ENCODE assay signal across 9 cellular contexts in genomic region chr19:34556500-34556899, GRCh38.
DNase-seq lines count a peak whose midpoint lies in the region; ATAC-seq and TF ChIP-seq lines count a peak whose summit lies in the region.
"Had no signal": no experiment of that assay in that cellular context is flagged by ENCODE, and none has a peak within 500 bp of the region (broad histone marks: within the 10 kb centered on the region; RNA-seq: fewer than 3 reads in every experiment).

No MANE protein-coding gene starts in this region.

- H3F3A ChIP-seq in PC-9 (ENCODE audit: insufficient read depth, low read depth) = no peaks in the 10 kb centered on the region

- no peaks in the 10 kb centered on the region for H4K20me1 ChIP-seq in PC-9 (ENCODE audit: insufficient read depth)

- H3K9me3 Mint-ChIP-seq in stimulated activated memory B cell treated with anti-CD40 and anti-IgM and Interleukin-4, amounts not matched to agents 10 μg/mL and 1 μg/mL and 100 μg/mL, for 72 hours = no peaks in the 10 kb centered on the region

- peaks cover 28% of the 10 kb centered on the region for H3K27me3 Mint-ChIP-seq in stimulated activated memory B cell treated with anti-CD40 and anti-IgM and Interleukin-4, amounts not matched to agents 10 μg/mL and 1 μg/mL and 100 μg/mL, for 72 hours

- H3K79me2 ChIP-seq in PC-9 (ENCODE audit: low read depth) = no peaks in the 10 kb centered on the region

- no peak overlapping the region for H3K4me3 Mint-ChIP-seq in stimulated activated memory B cell treated with anti-CD40 and anti-IgM and Interleukin-4, amounts not matched to agents 10 μg/mL and 1 μg/mL and 100 μg/mL, for 72 hours
- H3K4me3 Mint-ChIP-seq: activated naive CD8-positive, alpha-beta T cell had no signal

- peaks cover 86% of the 10 kb centered on the region for H3K27me3 ChIP-seq in PC-9 (ENCODE audit: insufficient read depth, low read depth)

- H3K36me3 Mint-ChIP-seq in stimulated activated memory B cell treated with anti-CD40 and anti-IgM and Interleukin-4, amounts not matched to agents 10 μg/mL and 1 μg/mL and 100 μg/mL, for 72 hours = no peaks in the 10 kb centered on the region
- H3K36me3 Mint-ChIP-seq: activated naive CD8-positive, alpha-beta T cell had no signal

- H3K9me2 ChIP-seq in PC-9 (ENCODE audit: insufficient read depth) = no peaks in the 10 kb centered on the region

- H3K27ac ChIP-seq in 22Rv1 = no peak overlapping the region
- H3K27ac ChIP-seq in PC-9 = no peak overlapping the region

- TF ChIP-seq CTCF in 22Rv1 (IDR thresholded peaks at IDR 0.05) (peak; percentile 69), GM12872 (IDR thresholded peaks at IDR 0.05; ENCODE audit: insufficient read depth, low read depth, low read length) (peak; percentile 23; the same call in 2 of the 3 replicates), PC-9 (conservative IDR thresholded peaks at IDR 0.05) (peak; percentile 51)

- CTCF ChIA-PET in PC-9 (lab: Charles Lee) = no interaction called here

- DNase-seq in PC-9 (peak in 1 of 2 experiments; percentile 31), globus pallidus (ENCODE audit: low spot score) (peak; percentile 0), NOMO-1 treated with DMSO at 0.1 percent for 48 hours (lab: John Stamatoyannopoulos, UW; ENCODE audit: unreplicated experiment) (no peak)

- no peak overlapping the region for H3K27ac Mint-ChIP-seq in stimulated activated memory B cell treated with anti-CD40 and anti-IgM and Interleukin-4, amounts not matched to agents 10 μg/mL and 1 μg/mL and 100 μg/mL, for 72 hours
- H3K27ac Mint-ChIP-seq: activated naive CD8-positive, alpha-beta T cell had no signal

- H3K4me2 ChIP-seq in PC-9 = no peak overlapping the region

- no peaks in the 10 kb centered on the region for H3K4me1 ChIP-seq in PC-9 (replicated peaks; ENCODE audit: insufficient read depth)

- intact Hi-C loops in PC-9 (cut with micrococcal nuclease; ENCODE audit: unreplicated experiment) = no loop called here

- H3K4me1 Mint-ChIP-seq in stimulated activated memory B cell treated with anti-CD40 and anti-IgM and Interleukin-4, amounts not matched to agents 10 μg/mL and 1 μg/mL and 100 μg/mL, for 72 hours = no peaks in the 10 kb centered on the region

- H2AFZ ChIP-seq in PC-9 = no peak overlapping the region

- H3K9me3 ChIP-seq in PC-9 (ENCODE audit: insufficient read depth, low read depth) = no peaks in the 10 kb centered on the region

- no peak for ATAC-seq in GM18517 (IDR thresholded peaks at IDR 0.05; ENCODE audit: unreplicated experiment)
- ATAC-seq in HG03108 (IDR thresholded peaks at IDR 0.05; ENCODE audit: unreplicated experiment) = no peak
- ATAC-seq in stimulated activated memory B cell treated with anti-CD40 and anti-IgM and Interleukin-4, amounts not matched to agents 10 μg/mL and 1 μg/mL and 100 μg/mL, for 72 hours = no peak

- H3K36me3 ChIP-seq in PC-9 (ENCODE audit: low read depth) = no peaks in the 10 kb centered on the region

- H3K4me3 ChIP-seq in PC-9 = no peak overlapping the region

- BruUV-seq in PC-9 (replicated peaks; lab: Mats Ljungman, UMichigan) = no TSS peak

- POLR2A ChIA-PET in PC-9 (lab: Charles Lee; ENCODE audit: unreplicated experiment) = no interaction called here
